11 cellular contexts compared by ENCODE assay signal in the genomic region with DNA sequence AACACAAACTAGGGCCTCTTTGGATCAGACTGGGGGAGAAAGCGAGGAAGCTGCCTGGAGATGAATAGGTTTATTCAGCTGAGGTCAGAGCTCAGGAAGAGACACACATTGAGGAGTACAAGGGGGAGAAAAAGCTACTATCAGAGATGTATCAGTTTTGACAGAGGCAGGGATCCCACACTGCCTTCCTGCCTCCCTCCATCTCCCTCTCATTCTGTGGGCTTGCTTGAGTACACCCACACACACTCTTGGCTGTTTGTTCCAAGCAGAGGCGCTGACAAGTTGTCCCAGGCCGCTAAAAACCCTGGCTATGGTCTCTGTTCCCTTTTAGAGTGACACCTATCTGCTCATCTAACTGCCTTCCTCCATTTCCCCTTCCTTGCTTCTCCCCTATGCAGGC. TPM values are rescaled to one million over a fixed set of nuclear protein-coding genes. Genes with fewer than 3 reads are reported as not detected.
DNase-seq lines count a peak whose midpoint lies in the region; ATAC-seq and TF ChIP-seq lines count a peak whose summit lies in the region.
"Had no signal": no experiment of that assay in that cellular context is flagged by ENCODE, and none has a peak within 500 bp of the region (broad histone marks: within the 10 kb centered on the region; RNA-seq: fewer than 3 reads in every experiment).

No MANE protein-coding gene starts in this region.

- H3K9ac ChIP-seq in muscle layer of colon (ENCODE audit: low read length) = peak overlapping the region; percentile 49
- H3K9ac ChIP-seq: BLaER1 treated with 17β-estradiol and CSF1 and Interleukin-3, amounts not matched to agents 10 nM and 100 nM had no signal

- no peaks in the 10 kb centered on the region for H3K9me3 Mint-ChIP-seq in activated naive CD4-positive, alpha-beta T cell treated with anti-CD3 and anti-CD28 coated beads, Interleukin-2, amount 10 ng/mL, durations not matched to agents 7 days and 5 days
- no peaks in the 10 kb centered on the region for H3K9me3 Mint-ChIP-seq in activated naive CD8-positive, alpha-beta T cell (ENCODE audit: low read depth)

- H3K36me3 ChIP-seq in muscle layer of colon (ENCODE audit: insufficient read depth, low read length) (peaks cover 28% of the 10 kb centered on the region), transverse colon (no peaks in the 10 kb centered on the region)

- no peaks in the 10 kb centered on the region for H3K9me3 ChIP-seq in muscle layer of colon (ENCODE audit: low read length)
- H3K9me3 ChIP-seq in transverse colon = no peaks in the 10 kb centered on the region

- peaks cover 42% of the 10 kb centered on the region for H3K4me1 Mint-ChIP-seq in activated naive CD4-positive, alpha-beta T cell treated with anti-CD3 and anti-CD28 coated beads, Interleukin-2, amount 10 ng/mL, durations not matched to agents 7 days and 5 days
- peaks cover 56% of the 10 kb centered on the region for H3K4me1 Mint-ChIP-seq in activated naive CD8-positive, alpha-beta T cell (ENCODE audit: low read depth)

- TF ChIP-seq CTCF in transverse colon (IDR thresholded peaks at IDR 0.05) = no peak

- no peaks in the 10 kb centered on the region for H3K27me3 Mint-ChIP-seq in activated naive CD4-positive, alpha-beta T cell treated with anti-CD3 and anti-CD28 coated beads, Interleukin-2, amount 10 ng/mL, durations not matched to agents 7 days and 5 days
- no peaks in the 10 kb centered on the region for H3K27me3 Mint-ChIP-seq in activated naive CD8-positive, alpha-beta T cell

- H3K4me3 ChIP-seq in muscle layer of colon (ENCODE audit: low read depth in 1 of 2, low read length in 2 of 2) (peak overlapping the region in 1 of 2 donors; percentile 54), transverse colon (peak overlapping the region in 1 of 4 donors; percentile 16)
- H3K4me3 ChIP-seq: BLaER1 treated with 17β-estradiol and CSF1 and Interleukin-3, amounts not matched to agents 10 nM and 100 nM had no signal

- in situ Hi-C loops in transverse colon (cut with MboI; ENCODE audit: low pct_ligation_motif_present in 1 of 4, low pct_unique_long_range_greater_than_20kb in 1 of 4, low sequenced_read_pairs in 3 of 4) = no loop called here

- no peak for TF ChIP-seq EP300 in transverse colon (IDR thresholded peaks at IDR 0.05; ENCODE audit: low read depth)

- 64% methylated on average over 3 of the region's 3 CpGs; no CpG with 5 or more reads in 1 of the 2 donors for WGBS in transverse colon (ENCODE audit: low coverage in 1 of 2), 2 donors

- H3K27ac ChIP-seq in muscle layer of colon (ENCODE audit: low read depth, low read length) (peak overlapping the region; percentile 62), transverse colon (peak overlapping the region; percentile 72 to 89 (median 80))
- H3K27ac ChIP-seq: BLaER1 treated with 17β-estradiol and CSF1 and Interleukin-3, amounts not matched to agents 10 nM and 100 nM had no signal

- H3K27me3 ChIP-seq in muscle layer of colon (ENCODE audit: control insufficient read depth in 1 of 2, insufficient read depth in 2 of 2, low read length in 2 of 2) (peaks cover 0 to 8% of the 10 kb centered on the region in 2 donors), transverse colon (no peaks in the 10 kb centered on the region)

- DNase-seq in activated naive CD4-positive, alpha-beta T cell treated with anti-CD3 and anti-CD28 coated beads, Interleukin-2, amount 10 ng/mL, durations not matched to agents 7 days and 5 days = no peak
- no peak for DNase-seq in activated naive CD4-positive, alpha-beta T cell treated with Interleukin-2 at 50 U/mL for 16 hours
- DNase-seq in transverse colon = no peak
- no peak for DNase-seq in activated CD4-positive, CD25-positive, alpha-beta regulatory T cell treated with anti-CD3 and anti-CD28 coated beads, Interleukin-2, amount 50 U/mL, for 72 hours
- DNase-seq: activated CD4-positive, CD25-positive, alpha-beta regulatory T cell; aorta had no signal

- intact Hi-C loops in transverse colon (cut with DNase I; ENCODE audit: low total_unique reads) = no loop called here

- H3K4me3 Mint-ChIP-seq in activated naive CD4-positive, alpha-beta T cell treated with anti-CD3 and anti-CD28 coated beads, Interleukin-2, amount 10 ng/mL, durations not matched to agents 7 days and 5 days = no peak overlapping the region
- peak overlapping the region; percentile 54 for H3K4me3 Mint-ChIP-seq in activated naive CD8-positive, alpha-beta T cell

- peak overlapping the region; percentile 29 for H3K27ac Mint-ChIP-seq in activated naive CD4-positive, alpha-beta T cell treated with anti-CD3 and anti-CD28 coated beads, Interleukin-2, amount 10 ng/mL, durations not matched to agents 7 days and 5 days
- peak overlapping the region; percentile 96 for H3K27ac Mint-ChIP-seq in activated naive CD8-positive, alpha-beta T cell

- ATAC-seq in HG03571 (IDR thresholded peaks at IDR 0.05; ENCODE audit: unreplicated experiment) = no peak
- ATAC-seq in HG02885 (IDR thresholded peaks at IDR 0.05; ENCODE audit: poor library complexity, unreplicated experiment) = no peak

- peaks cover 19% of the 10 kb centered on the region for H3K36me3 Mint-ChIP-seq in activated naive CD4-positive, alpha-beta T cell treated with anti-CD3 and anti-CD28 coated beads, Interleukin-2, amount 10 ng/mL, durations not matched to agents 7 days and 5 days
- H3K36me3 Mint-ChIP-seq in activated naive CD8-positive, alpha-beta T cell = peaks cover 6% of the 10 kb centered on the region

- no peak for TF ChIP-seq POLR2A in transverse colon (IDR thresholded peaks at IDR 0.05)

- CTCF ChIA-PET in activated naive CD4-positive, alpha-beta T cell treated with anti-CD3 and anti-CD28 coated beads, Interleukin-2, amount 10 ng/mL, durations not matched to agents 7 days and 5 days (lab: Charles Lee) = interaction anchor here (1.0 kb wide), 1 partner anchor 16 kb away, joined by 3 read pairs; no protein-coding TSS in a partner anchor

- H3K4me1 ChIP-seq in muscle layer of colon (ENCODE audit: insufficient read depth, low read length) (peaks cover 40% of the 10 kb centered on the region), transverse colon (peaks cover 0 to 20% (median 5%) of the 10 kb centered on the region in 4 donors)

RNA-seq across cellular contexts. Expression of a gene that starts 5.2 kb away (rescaled TPM):
- total RNA-seq in transverse colon = 10 to 100 TPM; 15.7 to 41.6 (median 23.1) TPM

RNA-seq across cellular contexts. Expression of a gene that starts 6.6 kb away (rescaled TPM):
- 100 to 1,000 TPM in 1 of 4 donors, 10 to 100 TPM in 3; 13.4 to 141 (median 17.9) TPM for total RNA-seq in transverse colon

RNA-seq across cellular contexts. Expression of a gene that starts 38.8 kb away (rescaled TPM):
- total RNA-seq in transverse colon = 1 to 10 TPM in 2 of 4 donors, under 1 TPM in 2; 0.27 to 5.2 (median 1.1) TPM
